In the genomic region with DNA sequence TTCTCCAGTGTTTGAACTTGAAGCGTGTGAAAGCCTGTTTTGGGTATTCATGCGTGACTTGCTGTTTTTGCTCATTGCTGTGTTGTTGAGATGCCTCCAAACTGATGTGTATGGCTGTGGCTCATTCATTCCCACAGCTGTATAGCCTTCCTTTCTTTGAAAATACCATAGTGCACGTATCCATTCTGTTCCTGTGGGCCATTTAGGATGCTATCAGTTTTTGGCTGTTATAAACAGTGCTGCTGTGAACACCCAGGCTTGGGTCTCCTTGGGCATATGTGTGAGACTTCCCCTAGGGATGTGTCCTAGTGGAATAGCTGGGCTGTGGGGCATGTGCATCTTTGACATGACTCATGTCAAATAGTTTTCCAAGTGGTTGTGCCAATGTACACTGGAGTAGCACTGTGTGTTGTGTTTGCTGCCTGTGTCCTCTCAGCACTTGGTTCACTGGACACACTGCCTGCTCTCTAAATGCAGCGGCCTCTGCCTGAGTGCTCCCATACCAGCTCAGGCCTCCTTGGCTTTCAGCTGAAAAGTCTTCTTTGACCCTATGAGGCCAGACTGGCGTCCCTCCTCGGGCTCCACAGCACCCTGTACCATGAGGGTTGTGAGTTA, we compare ENCODE assay signal across 16 cellular contexts.
DNase-seq lines count a peak whose midpoint lies in the region; ATAC-seq and TF ChIP-seq lines count a peak whose summit lies in the region.
"Had no signal": no experiment of that assay in that cellular context is flagged by ENCODE, and none has a peak within 500 bp of the region (broad histone marks: within the 10 kb centered on the region; RNA-seq: fewer than 3 reads in every experiment).

No MANE protein-coding gene starts in this region.

- H3K27ac Mint-ChIP-seq in osteocyte (ENCODE audit: unreplicated experiment): no peak overlapping the region
- H3K27ac Mint-ChIP-seq in CD4-positive, alpha-beta T cell: no peak overlapping the region
- H3K27ac Mint-ChIP-seq: activated naive CD8-positive, alpha-beta T cell had no signal

- no peaks in the 10 kb centered on the region for H3K9me3 Mint-ChIP-seq in osteocyte (ENCODE audit: unreplicated experiment)
- H3K9me3 Mint-ChIP-seq in CD4-positive, alpha-beta T cell: peaks cover 3% of the 10 kb centered on the region

- no peaks in the 10 kb centered on the region for H3F3A ChIP-seq in PC-3 (ENCODE audit: low read length, unreplicated experiment)

- H2AFZ ChIP-seq in PC-3 (ENCODE audit: low read length): no peak overlapping the region
- H2AFZ ChIP-seq: parathyroid adenoma had no signal

- H3K9me2 ChIP-seq in PC-3 (replicated peaks; ENCODE audit: low read length): no peaks in the 10 kb centered on the region

- DNase-seq in Caki2 (ENCODE audit: low read depth) (peak; percentile 22), PC-3 (peak; percentile 66), fibroblast of gingiva (ENCODE audit: low read depth) (peak; percentile 69), osteocyte (ENCODE audit: extremely low spot score, unreplicated experiment) (peak; percentile 74), GM13977 (ENCODE audit: low spot score) (no peak)
- DNase-seq in CD4-positive, alpha-beta T cell: no peak
- DNase-seq: cerebellar nuclear complex, NCI-H2081 treated with DMSO at 0.1 percent for 48 hours, NCI-H748 treated with DMSO at 0.1 percent for 48 hours had no signal

- in situ Hi-C loops in Caki2 (cut with HindIII; ENCODE audit: low pct_unique_long_range_greater_than_20kb, low sequenced_read_pairs) (no loop called here), GM13977 (cut with MboI; ENCODE audit: low pct_unique_long_range_greater_than_20kb, low sequenced_read_pairs, unreplicated experiment) (no loop called here)

- no peaks in the 10 kb centered on the region for H4K20me1 ChIP-seq in PC-3 (ENCODE audit: low read length)

- intact Hi-C loops in PC-3 (cut with micrococcal nuclease): no loop called here
- intact Hi-C loops in CD4-positive, alpha-beta T cell (cut with DNase I, micrococcal nuclease): no loop called here

- no peaks in the 10 kb centered on the region for H3K27me3 ChIP-seq in PC-3 (ENCODE audit: low read length)
- peaks cover 1% of the 10 kb centered on the region for H3K27me3 ChIP-seq in CD4-positive, alpha-beta T cell (ENCODE audit: control insufficient read depth, insufficient read depth, low read length)

- no peaks in the 10 kb centered on the region for H3K4me1 Mint-ChIP-seq in osteocyte (ENCODE audit: unreplicated experiment)
- no peaks in the 10 kb centered on the region for H3K4me1 Mint-ChIP-seq in CD4-positive, alpha-beta T cell (ENCODE audit: low read depth)

- ATAC-seq in PC-3: peak; percentile 82
- no peak for ATAC-seq in CD4-positive, alpha-beta T cell (ENCODE audit: poor library complexity)
- no peak for ATAC-seq in GM19395 (IDR thresholded peaks at IDR 0.05; ENCODE audit: unreplicated experiment)
- no peak for ATAC-seq in GM18861 (IDR thresholded peaks at IDR 0.05; ENCODE audit: unreplicated experiment)

- no peak overlapping the region; the same call in 1 of the 2 replicates for H3K9ac ChIP-seq in PC-3 (ENCODE audit: low read length)
- H3K9ac ChIP-seq: parathyroid adenoma had no signal

- H3K9me3 ChIP-seq in PC-3 (ENCODE audit: low read length): no peaks in the 10 kb centered on the region
- H3K9me3 ChIP-seq in CD4-positive, alpha-beta T cell (ENCODE audit: control insufficient read depth, low read length): no peaks in the 10 kb centered on the region
- H3K9me3 ChIP-seq: suprapubic skin had no signal

- no TSS peak for BruUV-seq in PC-3 (replicated peaks; lab: Mats Ljungman, UMichigan)

- H3K4me3 ChIP-seq in PC-3 (ENCODE audit: low read length): no peak overlapping the region
- H3K4me3 ChIP-seq: suprapubic skin had no signal

- no peak for TF ChIP-seq CTCF in PC-3 (conservative IDR thresholded peaks at IDR 0.05; ENCODE audit: low read depth, low read length)
- no peak for TF ChIP-seq CTCF in osteocyte (IDR thresholded peaks at IDR 0.05)
- no peak for TF ChIP-seq CTCF in CD4-positive, alpha-beta T cell (IDR thresholded peaks at IDR 0.05)
- no peak for TF ChIP-seq CTCF in GM13977 (IDR thresholded peaks at IDR 0.05; ENCODE audit: extremely low read depth, insufficient read depth, missing control alignments)

- POLR2A ChIA-PET in PC-3 (lab: Charles Lee; ENCODE audit: unreplicated experiment): no interaction called here
- POLR2A ChIA-PET in CD4-positive, alpha-beta T cell (lab: Charles Lee): no interaction called here

- no peaks in the 10 kb centered on the region for H3K36me3 ChIP-seq in PC-3 (ENCODE audit: low read depth, low read length)
- H3K36me3 ChIP-seq: suprapubic skin had no signal

- peaks cover 19% of the 10 kb centered on the region for H3K27me3 Mint-ChIP-seq in osteocyte (ENCODE audit: unreplicated experiment)
- peaks cover 24% of the 10 kb centered on the region for H3K27me3 Mint-ChIP-seq in CD4-positive, alpha-beta T cell

- H3K79me2 ChIP-seq in PC-3 (ENCODE audit: low read length): no peaks in the 10 kb centered on the region
- H3K79me2 ChIP-seq: parathyroid adenoma had no signal

- H3K4me2 ChIP-seq in PC-3 (ENCODE audit: low read length): 0 out of 2 replicates have a peak overlapping the region, but pooled peaks have one; percentile 19

- no peak overlapping the region for H3K4me3 Mint-ChIP-seq in osteocyte (ENCODE audit: unreplicated experiment)
- H3K4me3 Mint-ChIP-seq in CD4-positive, alpha-beta T cell: no peak overlapping the region
- H3K4me3 Mint-ChIP-seq: activated naive CD8-positive, alpha-beta T cell had no signal

- H3K36me3 Mint-ChIP-seq in osteocyte (ENCODE audit: unreplicated experiment): no peaks in the 10 kb centered on the region
- H3K36me3 Mint-ChIP-seq in CD4-positive, alpha-beta T cell (ENCODE audit: low read depth): no peaks in the 10 kb centered on the region

- CTCF ChIA-PET in PC-3 (lab: Charles Lee): no interaction called here
- CTCF ChIA-PET in CD4-positive, alpha-beta T cell (lab: Charles Lee): no interaction called here

- peaks cover 24% of the 10 kb centered on the region for H3K4me1 ChIP-seq in PC-3 (ENCODE audit: insufficient read depth, low read length)
- H3K4me1 ChIP-seq: parathyroid adenoma, suprapubic skin had no signal

- H3K27ac ChIP-seq in PC-3 (ENCODE audit: low read length): peak overlapping the region; percentile 63
- H3K27ac ChIP-seq in CD4-positive, alpha-beta T cell (ENCODE audit: low read depth, low read length): no peak overlapping the region
- H3K27ac ChIP-seq: C4-2B, parathyroid adenoma, RWPE1, suprapubic skin had no signal

Comparison
In these comparisons a context has a peak if more than half of its experiments do, and no peak if none do; other contexts are left out.
1. DNase-seq: peak in Caki2 (single experiment), PC-3 (single experiment), fibroblast of gingiva (single experiment) and osteocyte (single experiment); none in CD4-positive, alpha-beta T cell (0 of 10) and GM13977 (single experiment).